ENCODE assay signal across 21 cellular contexts in genomic region chrX:63530654-63531053, GRCh38.
DNase-seq lines count a peak whose midpoint lies in the region; ATAC-seq, FAIRE-seq and TF ChIP-seq lines count a peak whose summit lies in the region.
"Had no signal": no experiment of that assay in that cellular context is flagged by ENCODE, and none has a peak within 500 bp of the region (broad histone marks: within the 10 kb centered on the region; RNA-seq: fewer than 3 reads in every experiment).

No MANE protein-coding gene starts in this region.

- H3K9ac ChIP-seq in SK-N-SH (no peak overlapping the region), kidney (ENCODE audit: low read length in 2 of 2) (no peak overlapping the region)

- POLR2A ChIA-PET in SK-N-SH (lab: Yijun Ruan, JAX) = no interaction called here

- 43% methylated on average over 1 of the region's 1 CpG for WGBS in SK-N-SH (ENCODE audit: low lambda C conversion rate)

- H3K79me2 ChIP-seq in SK-N-SH (ENCODE audit: insufficient read depth) = peaks cover 6% of the 10 kb centered on the region; the same call in 1 of the 2 replicates

- TF ChIP-seq EP300 in SK-N-SH (IDR thresholded peaks at IDR 0.05; ENCODE audit: borderline replicate concordance in 1 of 2, low read depth in 1 of 2, low read length in 1 of 2) = no peak

- TF ChIP-seq CTCF in SK-N-SH (IDR thresholded peaks at IDR 0.05) (no peak), kidney (IDR thresholded peaks at IDR 0.05; ENCODE audit: borderline replicate concordance, extremely low read depth, insufficient read depth) (no peak), left lung (IDR thresholded peaks at IDR 0.05) (no peak)

- ATAC-seq in SK-N-SH treated with all-trans-retinoic acid at 6 μM for 48 hours = no peak
- no peak for ATAC-seq in left lung
- ATAC-seq in GM21367 (IDR thresholded peaks at IDR 0.05; ENCODE audit: unreplicated experiment) = no peak
- ATAC-seq: A549, K562 had no signal

- no peaks in the 10 kb centered on the region for H3K9me3 ChIP-seq in SK-N-SH
- no peaks in the 10 kb centered on the region for H3K9me3 ChIP-seq in kidney (ENCODE audit: control insufficient read depth in 1 of 2, low read length in 2 of 2)
- peaks cover 0 to 8% of the 10 kb centered on the region in 2 donors for H3K9me3 ChIP-seq in left lung
- H3K9me3 ChIP-seq: A549, Caco-2 had no signal

- no peak overlapping the region for H3K4me2 ChIP-seq in SK-N-SH
- H3K4me2 ChIP-seq: A549 had no signal

- no peak overlapping the region for H2AFZ ChIP-seq in SK-N-SH (ENCODE audit: low read depth)

- H3K4me1 ChIP-seq in SK-N-SH (ENCODE audit: control insufficient read depth in 1 of 2, insufficient read depth in 2 of 2, low read depth in 1 of 2, low read length in 1 of 2) = no peaks in the 10 kb centered on the region
- no peaks in the 10 kb centered on the region for H3K4me1 ChIP-seq in kidney (ENCODE audit: control insufficient read depth in 1 of 2, insufficient read depth in 1 of 2, low read depth in 1 of 2, low read length in 2 of 2)
- H3K4me1 ChIP-seq in left lung = no peaks in the 10 kb centered on the region
- H3K4me1 ChIP-seq: A549, Caco-2 had no signal

- H3K27ac ChIP-seq in SK-N-SH (ENCODE audit: low read depth in 2 of 2, low read length in 1 of 2) (no peak overlapping the region), kidney (ENCODE audit: low read depth in 2 of 2, low read length in 2 of 2) (no peak overlapping the region), left lung (no peak overlapping the region)
- H3K27ac ChIP-seq: 22Rv1, A549, C4-2B, HL-60 had no signal

- no peaks in the 10 kb centered on the region for H3F3A ChIP-seq in SK-N-SH (replicated peaks; ENCODE audit: insufficient read depth)

- H3K36me3 ChIP-seq in SK-N-SH (replicated peaks in 1 of 2; ENCODE audit: control insufficient read depth in 1 of 2, insufficient read depth in 2 of 2, low read length in 1 of 2) (no peaks in the 10 kb centered on the region), kidney (ENCODE audit: control insufficient read depth in 1 of 2, insufficient read depth in 2 of 2, low read length in 2 of 2) (no peaks in the 10 kb centered on the region), left lung (no peaks in the 10 kb centered on the region)

- TF ChIP-seq RAD21 in SK-N-SH (IDR thresholded peaks at IDR 0.05; ENCODE audit: low read length) = no peak

- CTCF ChIA-PET in SK-N-SH (lab: Yijun Ruan, JAX) = no interaction called here

- intact Hi-C loops in kidney (cut with DNase I) (no loop called here), left lung (cut with DNase I) (no loop called here)

- H3K4me3 ChIP-seq in SK-N-SH (ENCODE audit: low read depth in 2 of 2, low read length in 1 of 2) (no peak overlapping the region), kidney (ENCODE audit: low read length in 2 of 2) (no peak overlapping the region), left lung (no peak overlapping the region)
- H3K4me3 ChIP-seq: A549, K562 had no signal

- FAIRE-seq in colon (lab: Jason Lieb, UNC) = peak; percentile 86
- FAIRE-seq in kidney (lab: Jason Lieb, UNC) = peak; percentile 65
- FAIRE-seq: K562 had no signal

- DNase-seq in SK-N-SH (no peak), kidney (no peak), amniotic stem cell (lab: John Stamatoyannopoulos, UW) (no peak), left lung (no peak)
- DNase-seq: AML-193; Caco-2; CD4-positive, alpha-beta T cell; DMS153; DMS79; GF-D8; GOT3; H9; IMR-90 had no signal

- no peaks in the 10 kb centered on the region for H3K27me3 ChIP-seq in SK-N-SH (ENCODE audit: insufficient read depth)
- no peaks in the 10 kb centered on the region for H3K27me3 ChIP-seq in left lung

- H3K9me2 ChIP-seq in SK-N-SH = no peaks in the 10 kb centered on the region

- no peaks in the 10 kb centered on the region for H4K20me1 ChIP-seq in SK-N-SH (ENCODE audit: insufficient read depth)

TF ChIP-seq in SK-N-SH treated with all-trans-retinoic acid at 6 μM for 48 hours, 23 proteins besides CTCF, POLR2A, EP300 and RAD21:
- TF ChIP-seq ZFP30 (CRISPR knock-in tag; IDR thresholded peaks at IDR 0.05) (peak; percentile 64; the same call in 1 of the 2 replicates), TCF4 (CRISPR knock-in tag; IDR thresholded peaks at IDR 0.05; ENCODE audit: borderline replicate concordance) (no peak), TOX (CRISPR knock-in tag; IDR thresholded peaks at IDR 0.05; ENCODE audit: borderline replicate concordance) (no peak), ZNF70 (CRISPR knock-in tag; IDR thresholded peaks at IDR 0.05) (no peak), SNAI2 (CRISPR knock-in tag; IDR thresholded peaks at IDR 0.05) (no peak), ARNTL (CRISPR knock-in tag; IDR thresholded peaks at IDR 0.05; ENCODE audit: borderline replicate concordance, low read depth) (no peak), RARB (CRISPR knock-in tag; IDR thresholded peaks at IDR 0.05) (no peak)
TF ChIP-seq in SK-N-SH treated with all-trans-retinoic acid at 6 μM for 48 hours: peak in this region for 1.

TF ChIP-seq in SK-N-SH, 30 proteins besides CTCF, POLR2A, EP300 and RAD21:
- TF ChIP-seq RFX5 (IDR thresholded peaks at IDR 0.05; ENCODE audit: low read length) (no peak), YY1 (IDR thresholded peaks at IDR 0.05; ENCODE audit: low read depth) (no peak), MEF2A (IDR thresholded peaks at IDR 0.05; ENCODE audit: borderline replicate concordance, low read depth) (no peak), TEAD4 (IDR thresholded peaks at IDR 0.05; ENCODE audit: borderline replicate concordance, insufficient read depth) (no peak), NFIC (IDR thresholded peaks at IDR 0.05; ENCODE audit: borderline replicate concordance) (no peak), MAX (IDR thresholded peaks at IDR 0.05; ENCODE audit: low read depth) (no peak), POLR2AphosphoS5 (IDR thresholded peaks at IDR 0.05; ENCODE audit: low read depth, low read length) (no peak), EZH2phosphoT487 (IDR thresholded peaks at IDR 0.05; ENCODE audit: borderline replicate concordance, low read depth) (no peak), ELF1 (IDR thresholded peaks at IDR 0.05) (no peak)
- TF ChIP-seq, protein P1, sequence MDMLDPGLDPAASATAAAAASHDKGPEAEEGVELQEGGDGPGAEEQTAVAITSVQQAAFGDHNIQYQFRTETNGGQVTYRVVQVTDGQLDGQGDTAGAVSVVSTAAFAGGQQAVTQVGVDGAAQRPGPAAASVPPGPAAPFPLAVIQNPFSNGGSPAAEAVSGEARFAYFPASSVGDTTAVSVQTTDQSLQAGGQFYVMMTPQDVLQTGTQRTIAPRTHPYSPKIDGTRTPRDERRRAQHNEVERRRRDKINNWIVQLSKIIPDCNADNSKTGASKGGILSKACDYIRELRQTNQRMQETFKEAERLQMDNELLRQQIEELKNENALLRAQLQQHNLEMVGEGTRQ (IDR thresholded peaks at IDR 0.05; ENCODE audit: borderline replicate concordance, low read depth, low read length) = no peak
- TF ChIP-seq, protein P2, sequence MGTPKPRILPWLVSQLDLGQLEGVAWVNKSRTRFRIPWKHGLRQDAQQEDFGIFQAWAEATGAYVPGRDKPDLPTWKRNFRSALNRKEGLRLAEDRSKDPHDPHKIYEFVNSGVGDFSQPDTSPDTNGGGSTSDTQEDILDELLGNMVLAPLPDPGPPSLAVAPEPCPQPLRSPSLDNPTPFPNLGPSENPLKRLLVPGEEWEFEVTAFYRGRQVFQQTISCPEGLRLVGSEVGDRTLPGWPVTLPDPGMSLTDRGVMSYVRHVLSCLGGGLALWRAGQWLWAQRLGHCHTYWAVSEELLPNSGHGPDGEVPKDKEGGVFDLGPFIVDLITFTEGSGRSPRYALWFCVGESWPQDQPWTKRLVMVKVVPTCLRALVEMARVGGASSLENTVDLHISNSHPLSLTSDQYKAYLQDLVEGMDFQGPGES (IDR thresholded peaks at IDR 0.05; ENCODE audit: low read depth, low read length) = no peak
- TF ChIP-seq, protein P3, sequence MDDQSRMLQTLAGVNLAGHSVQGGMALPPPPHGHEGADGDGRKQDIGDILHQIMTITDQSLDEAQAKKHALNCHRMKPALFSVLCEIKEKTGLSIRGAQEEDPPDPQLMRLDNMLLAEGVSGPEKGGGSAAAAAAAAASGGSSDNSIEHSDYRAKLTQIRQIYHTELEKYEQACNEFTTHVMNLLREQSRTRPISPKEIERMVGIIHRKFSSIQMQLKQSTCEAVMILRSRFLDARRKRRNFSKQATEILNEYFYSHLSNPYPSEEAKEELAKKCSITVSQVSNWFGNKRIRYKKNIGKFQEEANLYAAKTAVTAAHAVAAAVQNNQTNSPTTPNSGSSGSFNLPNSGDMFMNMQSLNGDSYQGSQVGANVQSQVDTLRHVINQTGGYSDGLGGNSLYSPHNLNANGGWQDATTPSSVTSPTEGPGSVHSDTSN (IDR thresholded peaks at IDR 0.05) = no peak
